Comparison of ENCODE assay signal across 1 cellular context in genomic region chr11:991034-991433, GRCh38.
TF ChIP-seq lines count a peak whose summit lies in the region.

No MANE protein-coding gene starts in this region.

TF ChIP-seq in K562, 482 proteins besides CTCF, POLR2A, EP300 and RAD21:
- no peak for TF ChIP-seq DIDO1 (tag; IDR thresholded peaks at IDR 0.05; ENCODE audit: low read depth)
- no peak for TF ChIP-seq ZNF354B (CRISPR knock-in tag; IDR thresholded peaks at IDR 0.05)
- TF ChIP-seq ZNF263 (CRISPR knock-in tag; IDR thresholded peaks at IDR 0.05; ENCODE audit: borderline replicate concordance) = peak; percentile 59
- TF ChIP-seq ZFX (CRISPR knock-in tag; IDR thresholded peaks at IDR 0.05) = no peak
